Comparison of ENCODE assay signal across 18 cellular contexts in the genomic region with DNA sequence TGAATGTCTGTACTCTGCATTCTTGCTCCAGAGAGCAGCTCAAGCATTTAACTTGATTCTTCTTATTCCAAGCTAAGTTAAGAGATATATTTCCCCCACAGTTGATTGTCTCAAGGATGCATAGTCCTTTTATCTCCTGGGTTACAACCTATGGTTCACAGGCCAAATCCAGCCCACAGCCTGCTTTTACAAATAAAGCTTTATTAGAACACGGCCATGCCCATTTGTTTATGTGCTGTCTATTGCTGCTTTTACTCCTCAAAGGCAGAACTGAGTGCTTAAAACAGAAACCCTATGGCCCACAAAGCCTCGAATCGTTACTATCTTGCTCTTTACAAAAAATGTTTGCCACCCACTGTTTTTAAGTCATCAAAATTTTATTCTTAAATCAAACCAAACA.
"Had no signal": no experiment of that assay in that cellular context is flagged by ENCODE, and none has a peak within 500 bp of the region (broad histone marks: within the 10 kb centered on the region; RNA-seq: fewer than 3 reads in every experiment).

No MANE protein-coding gene starts in this region.

- H3K4me1 Mint-ChIP-seq: activated naive CD8-positive, alpha-beta T cell treated with anti-CD3 and anti-CD28 coated beads, Interleukin-2, amount 50 U/mL, for 24 hours; endodermal cell; stimulated activated memory B cell treated with anti-CD40 and anti-IgM and Interleukin-4, amounts not matched to agents 10 μg/mL and 1 μg/mL and 100 μg/mL, for 72 hours had no signal

- DNase-seq: activated CD4-positive, alpha-beta T cell treated with anti-CD3 and anti-CD28 coated beads for 48 hours; activated CD4-positive, CD25-positive, alpha-beta regulatory T cell; activated CD8-positive, alpha-beta T cell treated with anti-CD3 and anti-CD28 coated beads, Interleukin-2, amount 10 ng/mL, durations not matched to agents 7 days and 5 days; activated naive CD4-positive, alpha-beta T cell treated with Interleukin-2 at 50 U/mL for 16 hours; activated naive CD8-positive, alpha-beta T cell treated with anti-CD3 and anti-CD28 coated beads, Interleukin-2, amount 50 U/mL, for 24 hours; activated T-cell treated with anti-CD3 and anti-CD28 coated beads, Interleukin-2, amount 50 U/mL, for 24 hours; anterior cingulate cortex; central memory CD4-positive, alpha-beta T cell; endodermal cell; foreskin melanocyte; left lung; spleen; stimulated activated CD4-positive, alpha-beta T cell treated with anti-CD3 and anti-CD28 coated beads, Interleukin-4, amount 100 ng/mL, for 4 hours; SW 1271 had no signal

- H3K4me3 Mint-ChIP-seq: activated CD8-positive, alpha-beta T cell treated with anti-CD3 and anti-CD28 coated beads, Interleukin-2, amount 10 ng/mL, durations not matched to agents 7 days and 5 days; activated naive CD8-positive, alpha-beta T cell treated with anti-CD3 and anti-CD28 coated beads, Interleukin-2, amount 50 U/mL, for 24 hours; activated T-cell treated with anti-CD3 and anti-CD28 coated beads, Interleukin-2, amount 50 U/mL, for 24 hours; brain; endodermal cell; stimulated activated memory B cell treated with anti-CD40 and anti-IgM and Interleukin-4, amounts not matched to agents 10 μg/mL and 1 μg/mL and 100 μg/mL, for 72 hours had no signal

- H3K9me3 ChIP-seq: left lung, spleen had no signal

- H3K4me3 ChIP-seq: left lung, spleen had no signal

- H3K27ac ChIP-seq: parathyroid adenoma had no signal

- ATAC-seq: activated CD8-positive, alpha-beta T cell treated with anti-CD3 and anti-CD28 coated beads, Interleukin-2, amount 10 ng/mL, durations not matched to agents 7 days and 5 days; activated naive CD8-positive, alpha-beta T cell treated with anti-CD3 and anti-CD28 coated beads, Interleukin-2, amount 50 U/mL, for 24 hours; left lung; stimulated activated memory B cell treated with anti-CD40 and anti-IgM and Interleukin-4, amounts not matched to agents 10 μg/mL and 1 μg/mL and 100 μg/mL, for 72 hours had no signal

- H3K27ac Mint-ChIP-seq: activated CD8-positive, alpha-beta T cell treated with anti-CD3 and anti-CD28 coated beads, Interleukin-2, amount 10 ng/mL, durations not matched to agents 7 days and 5 days; activated naive CD8-positive, alpha-beta T cell treated with anti-CD3 and anti-CD28 coated beads, Interleukin-2, amount 50 U/mL, for 24 hours; activated T-cell treated with anti-CD3 and anti-CD28 coated beads, Interleukin-2, amount 50 U/mL, for 24 hours; activated T-helper 2 cell treated with anti-CD3 and anti-CD28 coated beads, Interferon-gamma antibody, Interleukin-2, Interleukin-4, amounts not matched to agents 10 μg/mL and 5 μg/mL and 100 μg/mL, durations not matched to agents 14 hours and 24 hours and 36 hours; endodermal cell; stimulated activated memory B cell treated with anti-CD40 and anti-IgM and Interleukin-4, amounts not matched to agents 10 μg/mL and 1 μg/mL and 100 μg/mL, for 72 hours had no signal

- H2AFZ ChIP-seq: parathyroid adenoma had no signal

- H3K27me3 ChIP-seq: left lung, spleen had no signal

- H3K27me3 Mint-ChIP-seq: activated naive CD8-positive, alpha-beta T cell treated with anti-CD3 and anti-CD28 coated beads, Interleukin-2, amount 50 U/mL, for 24 hours; activated T-cell treated with anti-CD3 and anti-CD28 coated beads, Interleukin-2, amount 50 U/mL, for 24 hours; stimulated activated memory B cell treated with anti-CD40 and anti-IgM and Interleukin-4, amounts not matched to agents 10 μg/mL and 1 μg/mL and 100 μg/mL, for 72 hours had no signal

- H3K9me3 Mint-ChIP-seq: activated naive CD8-positive, alpha-beta T cell treated with anti-CD3 and anti-CD28 coated beads, Interleukin-2, amount 50 U/mL, for 24 hours; activated T-cell treated with anti-CD3 and anti-CD28 coated beads, Interleukin-2, amount 50 U/mL, for 24 hours; activated T-helper 2 cell treated with anti-CD3 and anti-CD28 coated beads, Interferon-gamma antibody, Interleukin-2, Interleukin-4, amounts not matched to agents 10 μg/mL and 5 μg/mL and 100 μg/mL, durations not matched to agents 14 hours and 24 hours and 36 hours; brain; endodermal cell; stimulated activated memory B cell treated with anti-CD40 and anti-IgM and Interleukin-4, amounts not matched to agents 10 μg/mL and 1 μg/mL and 100 μg/mL, for 72 hours had no signal

- H3K4me1 ChIP-seq: parathyroid adenoma had no signal

- H3K79me2 ChIP-seq: parathyroid adenoma had no signal
